ENCODE assay signal across 21 cellular contexts in the genomic region with DNA sequence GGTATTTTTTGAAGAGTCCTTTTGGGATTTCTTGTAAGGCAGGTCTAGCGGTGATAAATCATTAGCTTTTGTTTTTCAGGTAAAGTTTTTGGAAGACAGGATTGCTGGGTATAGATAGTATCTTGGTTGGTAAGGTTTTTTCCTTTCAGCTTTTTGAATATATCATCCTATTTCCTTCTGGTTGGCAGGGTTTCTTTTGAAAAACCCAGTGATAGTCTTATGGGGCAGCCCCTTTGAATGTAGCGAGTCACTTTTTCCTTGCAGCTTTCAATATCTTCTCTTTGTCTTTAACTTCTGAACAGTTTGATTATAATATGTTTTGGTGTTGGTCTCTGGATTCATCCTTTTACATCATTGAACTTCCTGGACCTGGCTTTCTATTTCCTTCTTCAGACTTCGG. TPM values are rescaled to one million over a fixed set of nuclear protein-coding genes. Genes with fewer than 3 reads are reported as not detected.
DNase-seq lines count a peak whose midpoint lies in the region; ATAC-seq, FAIRE-seq and TF ChIP-seq lines count a peak whose summit lies in the region.
"Had no signal": no experiment of that assay in that cellular context is flagged by ENCODE, and none has a peak within 500 bp of the region (broad histone marks: within the 10 kb centered on the region; RNA-seq: fewer than 3 reads in every experiment).

No MANE protein-coding gene starts in this region.

- ATAC-seq in activated T-helper 17 cell treated with anti-CD3 and anti-CD28 coated beads, Interleukin-2, amount 50 U/mL, for 72 hours (replicated peaks) = peak; percentile 73
- ATAC-seq: HepG2 had no signal

- peaks cover 38% of the 10 kb centered on the region for H3K36me3 Mint-ChIP-seq in activated CD4-positive, alpha-beta memory T cell treated with anti-CD3 and anti-CD28 coated beads for 36 hours
- peaks cover 43% of the 10 kb centered on the region for H3K36me3 Mint-ChIP-seq in activated CD4-positive, alpha-beta memory T cell treated with anti-CD3 and anti-CD28 coated beads, Interleukin-2, amount 10 ng/mL, durations not matched to agents 7 days and 5 days (ENCODE audit: low read depth)
- peaks cover 62% of the 10 kb centered on the region for H3K36me3 Mint-ChIP-seq in activated T-helper 17 cell treated with anti-CD3 and anti-CD28 coated beads, Interleukin-2, amount 50 U/mL, for 72 hours (ENCODE audit: low read depth)
- peaks cover 52% of the 10 kb centered on the region for H3K36me3 Mint-ChIP-seq in nephron progenitor cell (ENCODE audit: low read depth)

- intact Hi-C loops in activated CD4-positive, alpha-beta memory T cell treated with anti-CD3 and anti-CD28 coated beads for 36 hours (cut with micrococcal nuclease) = loop anchor here (2.0 kb wide), 1 partner anchor 19 kb away; a partner anchor contains a TSS

- CTCF ChIA-PET in activated CD4-positive, alpha-beta memory T cell treated with anti-CD3 and anti-CD28 coated beads for 36 hours (lab: Charles Lee) = interaction anchor here (1.0 to 1.1 kb wide), 2 partner anchors 23 to 519 kb away, joined by 3 to 4 read pairs; no protein-coding TSS in a partner anchor
- CTCF ChIA-PET in activated CD4-positive, alpha-beta memory T cell treated with anti-CD3 and anti-CD28 coated beads, Interleukin-2, amount 10 ng/mL, durations not matched to agents 7 days and 5 days (lab: Charles Lee) = no interaction called here

- H3K27ac Mint-ChIP-seq in activated CD4-positive, alpha-beta memory T cell treated with anti-CD3 and anti-CD28 coated beads for 36 hours = peak overlapping the region; percentile 55
- no peak overlapping the region for H3K27ac Mint-ChIP-seq in activated CD4-positive, alpha-beta memory T cell treated with anti-CD3 and anti-CD28 coated beads, Interleukin-2, amount 10 ng/mL, durations not matched to agents 7 days and 5 days
- H3K27ac Mint-ChIP-seq in activated T-helper 17 cell treated with anti-CD3 and anti-CD28 coated beads, Interleukin-2, amount 50 U/mL, for 72 hours = peak overlapping the region; percentile 41
- peak overlapping the region; percentile 34 for H3K27ac Mint-ChIP-seq in nephron progenitor cell

- H3K4me1 Mint-ChIP-seq in activated CD4-positive, alpha-beta memory T cell treated with anti-CD3 and anti-CD28 coated beads for 36 hours (ENCODE audit: low read depth) = peaks cover 18% of the 10 kb centered on the region
- peaks cover 7% of the 10 kb centered on the region for H3K4me1 Mint-ChIP-seq in activated CD4-positive, alpha-beta memory T cell treated with anti-CD3 and anti-CD28 coated beads, Interleukin-2, amount 10 ng/mL, durations not matched to agents 7 days and 5 days
- H3K4me1 Mint-ChIP-seq in activated T-helper 17 cell treated with anti-CD3 and anti-CD28 coated beads, Interleukin-2, amount 50 U/mL, for 72 hours = peaks cover 12% of the 10 kb centered on the region
- H3K4me1 Mint-ChIP-seq in nephron progenitor cell = peaks cover 21% of the 10 kb centered on the region

- POLR2A ChIA-PET in activated CD4-positive, alpha-beta memory T cell treated with anti-CD3 and anti-CD28 coated beads for 36 hours (lab: Charles Lee) = no interaction called here
- POLR2A ChIA-PET in activated CD4-positive, alpha-beta memory T cell treated with anti-CD3 and anti-CD28 coated beads, Interleukin-2, amount 10 ng/mL, durations not matched to agents 7 days and 5 days (lab: Charles Lee) = no interaction called here

- H3K4me3 Mint-ChIP-seq in activated CD4-positive, alpha-beta memory T cell treated with anti-CD3 and anti-CD28 coated beads for 36 hours = no peak overlapping the region
- no peak overlapping the region for H3K4me3 Mint-ChIP-seq in activated CD4-positive, alpha-beta memory T cell treated with anti-CD3 and anti-CD28 coated beads, Interleukin-2, amount 10 ng/mL, durations not matched to agents 7 days and 5 days
- H3K4me3 Mint-ChIP-seq in activated T-helper 17 cell treated with anti-CD3 and anti-CD28 coated beads, Interleukin-2, amount 50 U/mL, for 72 hours = no peak overlapping the region
- no peak overlapping the region for H3K4me3 Mint-ChIP-seq in nephron progenitor cell
- H3K4me3 Mint-ChIP-seq: CD4-positive, CD25-positive, alpha-beta regulatory T cell had no signal

- TF ChIP-seq CTCF in nephron progenitor cell (IDR thresholded peaks at IDR 0.05) = no peak

- peak; percentile 38 for FAIRE-seq in GM18507 (lab: Jason Lieb, UNC)
- FAIRE-seq: A204.1, G401.6, HepG2 had no signal

- no peaks in the 10 kb centered on the region for H3K27me3 Mint-ChIP-seq in activated CD4-positive, alpha-beta memory T cell treated with anti-CD3 and anti-CD28 coated beads for 36 hours
- no peaks in the 10 kb centered on the region for H3K27me3 Mint-ChIP-seq in activated CD4-positive, alpha-beta memory T cell treated with anti-CD3 and anti-CD28 coated beads, Interleukin-2, amount 10 ng/mL, durations not matched to agents 7 days and 5 days
- H3K27me3 Mint-ChIP-seq in activated T-helper 17 cell treated with anti-CD3 and anti-CD28 coated beads, Interleukin-2, amount 50 U/mL, for 72 hours = no peaks in the 10 kb centered on the region
- H3K27me3 Mint-ChIP-seq in nephron progenitor cell (ENCODE audit: low read depth, poor library complexity) = no peaks in the 10 kb centered on the region
- H3K27me3 Mint-ChIP-seq: CD4-positive, CD25-positive, alpha-beta regulatory T cell had no signal

- peaks cover 7% of the 10 kb centered on the region for H3K9me3 Mint-ChIP-seq in activated CD4-positive, alpha-beta memory T cell treated with anti-CD3 and anti-CD28 coated beads for 36 hours
- peaks cover 6% of the 10 kb centered on the region for H3K9me3 Mint-ChIP-seq in activated CD4-positive, alpha-beta memory T cell treated with anti-CD3 and anti-CD28 coated beads, Interleukin-2, amount 10 ng/mL, durations not matched to agents 7 days and 5 days
- H3K9me3 Mint-ChIP-seq in activated T-helper 17 cell treated with anti-CD3 and anti-CD28 coated beads, Interleukin-2, amount 50 U/mL, for 72 hours = no peaks in the 10 kb centered on the region
- peaks cover 13% of the 10 kb centered on the region for H3K9me3 Mint-ChIP-seq in nephron progenitor cell

- DNase-seq in activated CD4-positive, alpha-beta memory T cell treated with anti-CD3 and anti-CD28 coated beads for 36 hours = no peak
- DNase-seq in activated CD4-positive, alpha-beta memory T cell treated with anti-CD3 and anti-CD28 coated beads, Interleukin-2, amount 10 ng/mL, durations not matched to agents 7 days and 5 days = no peak
- DNase-seq in GM18507 (ENCODE audit: extremely low spot score, insufficient read length, low read depth) = no peak
- no peak for DNase-seq in nephron progenitor cell
- no peak for DNase-seq in stimulated activated CD4-positive, alpha-beta T cell treated with anti-CD3 and anti-CD28 coated beads, Interleukin-4, amount 100 ng/mL, for 4 hours
- no peak for DNase-seq in SKM-1 (lab: John Stamatoyannopoulos, UW; ENCODE audit: unreplicated experiment)
- DNase-seq in hepatic stellate cell (ENCODE audit: low spot score) = no peak
- DNase-seq: BE2C; CD4-positive, CD25-positive, alpha-beta regulatory T cell; COR-L47; DMS 273 treated with DMSO at 0.1 percent for 48 hours; H7; KBM-7; NCI-H1105 treated with DMSO at 0.1 percent for 48 hours; NCI-H1694 treated with DMSO at 0.1 percent for 48 hours; NK-92 treated with Interleukin-12 subunit alpha and Interleukin-12 subunit beta, amount 100 ng/mL, for 24 hours; Peyer's patch had no signal

RNA-seq across cellular contexts. Expression of a gene that starts 20.2 kb away (rescaled TPM):
- 10 to 100 TPM; 57.1 to 58.1 TPM for total RNA-seq in activated CD4-positive, alpha-beta memory T cell treated with anti-CD3 and anti-CD28 coated beads for 36 hours
- 10 to 100 TPM; 58.8 to 63.7 TPM for total RNA-seq in activated CD4-positive, alpha-beta memory T cell treated with anti-CD3 and anti-CD28 coated beads, Interleukin-2, amount 10 ng/mL, durations not matched to agents 7 days and 5 days
- total RNA-seq in activated T-helper 17 cell treated with anti-CD3 and anti-CD28 coated beads, Interleukin-2, amount 50 U/mL, for 72 hours = 10 to 100 TPM; 40.6 to 51.9 TPM
